ENCODE assay signal across 10 cellular contexts in genomic region chr2:27716301-27717069, GRCh38. TPM values are rescaled to one million over a fixed set of nuclear protein-coding genes. Genes with fewer than 3 reads are reported as not detected.
DNase-seq lines count a peak whose midpoint lies in the region; FAIRE-seq and TF ChIP-seq lines count a peak whose summit lies in the region.
"Had no signal": no experiment of that assay in that cellular context is flagged by ENCODE, and none has a peak within 500 bp of the region (broad histone marks: within the 10 kb centered on the region; RNA-seq: fewer than 3 reads in every experiment).

No MANE protein-coding gene starts in this region.

- peaks cover 31% of the 10 kb centered on the region for H3K4me1 Mint-ChIP-seq in astrocyte (ENCODE audit: low read depth, unreplicated experiment)

- 63% methylated on average over 23 of the region's 25 CpGs for WGBS in suprapubic skin

- H3K4me1 ChIP-seq in astrocyte (ENCODE audit: insufficient read depth, low read length): peaks cover 30% of the 10 kb centered on the region
- peaks cover 41% of the 10 kb centered on the region for H3K4me1 ChIP-seq in keratinocyte (ENCODE audit: control insufficient read depth, extremely low read depth, insufficient read depth, low read length)
- H3K4me1 ChIP-seq in suprapubic skin: peaks cover 29% of the 10 kb centered on the region

- H3K79me2 ChIP-seq in astrocyte (ENCODE audit: insufficient read depth, low read length) (no peaks in the 10 kb centered on the region), keratinocyte (ENCODE audit: control insufficient read depth, insufficient read depth, low read length) (no peaks in the 10 kb centered on the region)

- H3K36me3 ChIP-seq in astrocyte (ENCODE audit: insufficient read depth, low read length) (no peaks in the 10 kb centered on the region), keratinocyte (ENCODE audit: control insufficient read depth in 2 of 2, extremely low read depth in 1 of 2, insufficient read depth in 2 of 2, low read length in 2 of 2) (no peaks in the 10 kb centered on the region), suprapubic skin (no peaks in the 10 kb centered on the region)

- H3K36me3 Mint-ChIP-seq in astrocyte (ENCODE audit: low read depth, unreplicated experiment): no peaks in the 10 kb centered on the region

- no peaks in the 10 kb centered on the region for H3K27me3 Mint-ChIP-seq in astrocyte (ENCODE audit: low read depth, unreplicated experiment)

- H3K9me3 Mint-ChIP-seq in astrocyte (ENCODE audit: unreplicated experiment): no peaks in the 10 kb centered on the region

- H3K9me3 ChIP-seq in astrocyte (ENCODE audit: insufficient read depth, low read depth, low read length) (no peaks in the 10 kb centered on the region), keratinocyte (ENCODE audit: control insufficient read depth, low read depth, low read length) (no peaks in the 10 kb centered on the region), suprapubic skin (no peaks in the 10 kb centered on the region)

- TF ChIP-seq EP300 in suprapubic skin (IDR thresholded peaks at IDR 0.05): no peak

- H3K27ac ChIP-seq in astrocyte (ENCODE audit: low read depth, low read length): peak overlapping the region; percentile 3
- H3K27ac ChIP-seq in keratinocyte (ENCODE audit: control insufficient read depth, insufficient read depth, low read length): peak overlapping the region; percentile 44
- H3K27ac ChIP-seq in suprapubic skin: peak overlapping the region; percentile 29

- H3K27me3 ChIP-seq in astrocyte (ENCODE audit: insufficient read depth, low read length) (no peaks in the 10 kb centered on the region), keratinocyte (ENCODE audit: control insufficient read depth, extremely low read depth, insufficient read depth, low read length) (no peaks in the 10 kb centered on the region), suprapubic skin (no peaks in the 10 kb centered on the region)

- H2AFZ ChIP-seq in astrocyte (ENCODE audit: low read depth, low read length): peak overlapping the region; percentile 35
- H2AFZ ChIP-seq in keratinocyte (ENCODE audit: control insufficient read depth, low read length): peak overlapping the region; percentile 40

- peak overlapping the region; percentile 47 for H3K4me3 Mint-ChIP-seq in astrocyte (ENCODE audit: unreplicated experiment)

- TF ChIP-seq CTCF in astrocyte (IDR thresholded peaks at IDR 0.05; ENCODE audit: insufficient read depth, low read depth, low read length) (no peak), keratinocyte (optimal IDR thresholded peaks at IDR 0.05 in 1 of 3, IDR thresholded peaks at IDR 0.05 in 1 of 3, conservative IDR thresholded peaks at IDR 0.05 in 1 of 3; ENCODE audit: extremely low read depth in 1 of 3, insufficient read depth in 2 of 3, low read length in 3 of 3) (no peak), suprapubic skin (IDR thresholded peaks at IDR 0.05) (no peak)

- DNase-seq in activated CD8-positive, alpha-beta memory T cell treated with anti-CD3 and anti-CD28 coated beads, Interleukin-2, amount 50 U/mL, for 48 hours: peak; percentile 53
- no peak for DNase-seq in activated CD8-positive, alpha-beta memory T cell treated with anti-CD3 and anti-CD28 coated beads, Interleukin-2, amount 50 U/mL, for 4 hours
- DNase-seq in astrocyte (ENCODE audit: low read depth): no peak
- no peak for DNase-seq in keratinocyte (ENCODE audit: low read depth, low spot score)
- no peak for DNase-seq in suprapubic skin (ENCODE audit: low spot score in 2 of 2)
- DNase-seq in cortex of kidney (lab: John Stamatoyannopoulos, UW): no peak
- no peak for DNase-seq in UCSD-AML1 (lab: John Stamatoyannopoulos, UW; ENCODE audit: unreplicated experiment)
- DNase-seq in activated CD4-positive, alpha-beta T cell treated with anti-CD3 and anti-CD28 coated beads for 4 hours: no peak
- DNase-seq: effector CD4-positive, alpha-beta T cell; NCI-H774 had no signal

- FAIRE-seq in astrocyte (lab: Jason Lieb, UNC): no peak
- no peak for FAIRE-seq in keratinocyte (lab: Jason Lieb, UNC)

- no peaks in the 10 kb centered on the region for H3K9me1 ChIP-seq in keratinocyte (ENCODE audit: control insufficient read depth, extremely low read depth, insufficient read depth, low read length)

- H3K9ac ChIP-seq in astrocyte (ENCODE audit: low read length) (peak overlapping the region; percentile 32), keratinocyte (ENCODE audit: control insufficient read depth, extremely low read depth, insufficient read depth, low read length) (peak overlapping the region; percentile 26)

- H3K4me3 ChIP-seq in astrocyte (ENCODE audit: insufficient read depth, low read depth, low read length) (no peak overlapping the region), keratinocyte (ENCODE audit: control insufficient read depth in 2 of 3, extremely low read depth in 1 of 3, insufficient read depth in 2 of 3, low read depth in 1 of 3, low read length in 3 of 3) (peak overlapping the region in 1 of 3 experiments; percentile 30), suprapubic skin (no peak overlapping the region)

- H3K4me2 ChIP-seq in astrocyte (ENCODE audit: low read length) (peak overlapping the region; percentile 47), keratinocyte (ENCODE audit: control insufficient read depth, extremely low read depth, insufficient read depth, low read depth, low read length) (peak overlapping the region; percentile 42)

- H3K27ac Mint-ChIP-seq in astrocyte (ENCODE audit: unreplicated experiment): peak overlapping the region; percentile 70

- H4K20me1 ChIP-seq in astrocyte (ENCODE audit: insufficient read depth, low read length) (no peaks in the 10 kb centered on the region), keratinocyte (ENCODE audit: control insufficient read depth, extremely low read depth, insufficient read depth, low read length) (no peaks in the 10 kb centered on the region)

- dilution Hi-C loops in keratinocyte (cut with MboI; ENCODE audit: extremely low pct_ligation_motif_present, low sequenced_read_pairs): no loop called here

- TF ChIP-seq POLR2A in suprapubic skin (IDR thresholded peaks at IDR 0.05): no peak

RNA-seq across cellular contexts. Expression of gene SLC4A1AP, which starts 52.8 kb away (rescaled TPM):
- 20.9 and 21.3 TPM in 2 replicates for total RNA-seq in astrocyte
- polyA plus RNA-seq in keratinocyte: 10.3 to 17.0 TPM (median 13.5 TPM) in 3 replicates
- 56.3 TPM for polyA plus RNA-seq in keratinocyte (2011; ENCODE audit: low read depth)
- 12.6 and 15.0 TPM in 2 replicates for polyA plus RNA-seq in keratinocyte (2011; cell fraction: cytosol; rRNA removed)
- 20.6 and 27.6 TPM in 2 replicates for polyA plus RNA-seq in keratinocyte (2011; cell fraction: nucleus; rRNA removed)
- 19.9 and 24.1 TPM in 2 replicates for polyA plus RNA-seq in keratinocyte (2012; ENCODE audit: low replicate concordance)
- 5.0 to 6.8 TPM (median 6.0 TPM) in 3 replicates for polyA minus RNA-seq in keratinocyte
- polyA minus RNA-seq in keratinocyte (2011; cell fraction: cytosol; rRNA and poly(A)+ RNA removed): 10.7 TPM
- 8.3 and 10.8 TPM in 2 replicates for polyA minus RNA-seq in keratinocyte (2011; cell fraction: nucleus; rRNA and poly(A)+ RNA removed)
- total RNA-seq in suprapubic skin: 10 to 100 TPM; 15.1 to 25.3 (median 20.7) TPM

RNA-seq across cellular contexts. Expression of gene SUPT7L, which starts 53.1 kb away (rescaled TPM):
- total RNA-seq in astrocyte: 25.9 and 27.8 TPM in 2 replicates
- 30.4 to 39.8 TPM (median 38.5 TPM) in 3 replicates for polyA plus RNA-seq in keratinocyte
- 9.7 TPM for polyA plus RNA-seq in keratinocyte (2011; ENCODE audit: low read depth)
- 19.8 and 27.1 TPM in 2 replicates for polyA plus RNA-seq in keratinocyte (2011; cell fraction: cytosol; rRNA removed)
- polyA plus RNA-seq in keratinocyte (2011; cell fraction: nucleus; rRNA removed): 110 and 119 TPM in 2 replicates
- 20.7 and 21.2 TPM in 2 replicates for polyA plus RNA-seq in keratinocyte (2012; ENCODE audit: low replicate concordance)
- 21.2 to 31.2 TPM (median 31.2 TPM) in 3 replicates for polyA minus RNA-seq in keratinocyte
- polyA minus RNA-seq in keratinocyte (2011; cell fraction: cytosol; rRNA and poly(A)+ RNA removed): 15.7 TPM
- 28.8 and 34.4 TPM in 2 replicates for polyA minus RNA-seq in keratinocyte (2011; cell fraction: nucleus; rRNA and poly(A)+ RNA removed)
- 10 to 100 TPM; 17.0 to 27.3 (median 22.2) TPM for total RNA-seq in suprapubic skin

RNA-seq across cellular contexts. Expression of gene MRPL33, which starts 55.0 kb away (rescaled TPM):
- total RNA-seq in astrocyte (80.7 and 85.3 TPM in 2 replicates), suprapubic skin (10 to 100 TPM; 30.7 to 82.2 (median 56.3) TPM)
- polyA plus RNA-seq in keratinocyte: 51.9 to 110 TPM (median 94.4 TPM) in 3 replicates
- polyA plus RNA-seq in keratinocyte (2011; ENCODE audit: low read depth): 184 TPM
- 99.0 and 109 TPM in 2 replicates for polyA plus RNA-seq in keratinocyte (2011; cell fraction: cytosol; rRNA removed)
- polyA plus RNA-seq in keratinocyte (2011; cell fraction: nucleus; rRNA removed): 27.6 and 50.4 TPM in 2 replicates
- polyA plus RNA-seq in keratinocyte (2012; ENCODE audit: low replicate concordance): 87.9 and 140 TPM in 2 replicates
- 0.82 to 7.8 TPM (median 2.7 TPM) in 3 replicates for polyA minus RNA-seq in keratinocyte
- polyA minus RNA-seq in keratinocyte (2011; cell fraction: cytosol; rRNA and poly(A)+ RNA removed): 10.9 TPM
- 9.3 and 11.8 TPM in 2 replicates for polyA minus RNA-seq in keratinocyte (2011; cell fraction: nucleus; rRNA and poly(A)+ RNA removed)
